In genomic region chr5:152650413-152650812, GRCh38 we compare ENCODE assay signal across 26 cellular contexts.
"Had no signal": no experiment of that assay in that cellular context is flagged by ENCODE, and none has a peak within 500 bp of the region (broad histone marks: within the 10 kb centered on the region; RNA-seq: fewer than 3 reads in every experiment).

No MANE protein-coding gene starts in this region.

- H3K27ac ChIP-seq: neutrophil, ovary, parathyroid adenoma, psoas muscle, right lobe of liver, sigmoid colon, stomach, thyroid gland, tibial nerve, upper lobe of left lung, vagina had no signal

- FAIRE-seq: small intestine, urothelium cell line had no signal

- H3K4me1 ChIP-seq: parathyroid adenoma, psoas muscle, right lobe of liver, sigmoid colon, stomach, thyroid gland, tibial nerve, upper lobe of left lung, vagina had no signal

- H2AFZ ChIP-seq: parathyroid adenoma had no signal

- ATAC-seq: natural killer cell treated with Interleukin-12 subunit alpha and Interleukin-12 subunit beta and Interleukin-15 and Interleukin-18, amount 100 ng/mL, for 72 hours; psoas muscle; right cardiac atrium; right lobe of liver; stimulated activated effector memory CD8-positive, alpha-beta T cell treated with anti-CD3 and anti-CD28 coated beads, Interleukin-12 subunit alpha, Interleukin-12 subunit beta, amount 100 ng/mL, for 72 hours; stimulated activated naive B cell treated with anti-CD40 and anti-IgM and Interleukin-4, amounts not matched to agents 10 μg/mL and 1 μg/mL and 100 μg/mL, for 72 hours had no signal

- H3K36me3 ChIP-seq: neutrophil, ovary, right lobe of liver, sigmoid colon, stomach, thoracic aorta, thyroid gland, tibial nerve, upper lobe of left lung, vagina had no signal

- H3K9ac ChIP-seq: parathyroid adenoma had no signal

- H3K79me2 ChIP-seq: parathyroid adenoma had no signal

- DNase-seq: nephron progenitor cell; nucleus accumbens; ovary; posterior cingulate gyrus; psoas muscle; right cardiac atrium; right lobe of liver; sigmoid colon; small intestine; stimulated activated CD4-positive, alpha-beta T cell treated with anti-CD3 and anti-CD28 coated beads, Interleukin-15, amount 100 ng/mL, for 24 hours; stimulated activated CD4-positive, alpha-beta T cell treated with anti-CD3 and anti-CD28 coated beads, Interleukin-2, amount 100 ng/mL, for 24 hours; stimulated activated CD4-positive, alpha-beta T cell treated with anti-CD3 and anti-CD28 coated beads, Interleukin-2, amount 100 ng/mL, for 48 hours; stimulated activated CD4-positive, alpha-beta T cell treated with anti-CD3 and anti-CD28 coated beads, Interleukin-4, amount 100 ng/mL, for 24 hours; stimulated activated naive B cell treated with anti-CD40 and anti-IgM and Interleukin-4, amounts not matched to agents 10 μg/mL and 1 μg/mL and 100 μg/mL, for 72 hours; stimulated activated naive CD4-positive, alpha-beta T cell treated with Interleukin-2 at 50 U/mL for 16 hours; stomach; thyroid gland; upper lobe of left lung had no signal

- H3K27me3 ChIP-seq: neutrophil, ovary, right lobe of liver, sigmoid colon, stomach, thyroid gland, tibial nerve, upper lobe of left lung, vagina had no signal

- H3K4me3 ChIP-seq: ovary, psoas muscle, right lobe of liver, sigmoid colon, stomach, thoracic aorta, thyroid gland, tibial nerve, upper lobe of left lung, vagina had no signal

- H3K9me3 ChIP-seq: neutrophil, ovary, psoas muscle, right lobe of liver, sigmoid colon, stomach, thoracic aorta, thyroid gland, tibial nerve, upper lobe of left lung, vagina had no signal
